In genomic region chr14:31189346-31190219, GRCh38 we compare ENCODE assay signal across 1 cellular context.
TF ChIP-seq lines count a peak whose summit lies in the region.

No MANE protein-coding gene starts in this region.

TF ChIP-seq in HepG2, 621 proteins besides CTCF, POLR2A, EP300 and RAD21 (continued from another document):
- TF ChIP-seq REXO4 (CRISPR knock-in tag; IDR thresholded peaks at IDR 0.05; ENCODE audit: borderline replicate concordance) (no peak), CHCHD3 (CRISPR knock-in tag; IDR thresholded peaks at IDR 0.05) (no peak), ATF3 (CRISPR knock-in tag; IDR thresholded peaks at IDR 0.05) (no peak), TMF1 (CRISPR knock-in tag; IDR thresholded peaks at IDR 0.05; ENCODE audit: low read depth) (0 out of 2 replicates have a peak, but pooled peaks have one; percentile 54), POGK (CRISPR knock-in tag; conservative IDR thresholded peaks at IDR 0.05) (0 out of 2 replicates have a peak, but pooled peaks have one; percentile 27), RBFOX2 (IDR thresholded peaks at IDR 0.05; ENCODE audit: low read depth, low read length) (peak; percentile 28; the same call in 1 of the 2 replicates), TBL1XR1 (IDR thresholded peaks at IDR 0.05; ENCODE audit: borderline replicate concordance, low read length, partially characterized antibody) (no peak), ZNF264 (CRISPR knock-in tag; IDR thresholded peaks at IDR 0.05) (no peak), ZFYVE20 (CRISPR knock-in tag; IDR thresholded peaks at IDR 0.05; ENCODE audit: borderline replicate concordance, low read depth) (no peak), TOE1 (CRISPR knock-in tag; IDR thresholded peaks at IDR 0.05) (no peak), ZNF121 (CRISPR knock-in tag; IDR thresholded peaks at IDR 0.05) (peak; percentile 90), ZNF740 (CRISPR knock-in tag; IDR thresholded peaks at IDR 0.05) (no peak), NR2F1 (CRISPR knock-in tag; IDR thresholded peaks at IDR 0.05) (no peak), PLRG1 (conservative IDR thresholded peaks at IDR 0.05) (no peak), TBX2 (CRISPR knock-in tag; IDR thresholded peaks at IDR 0.05; ENCODE audit: borderline replicate concordance) (no peak), ZNF350 (CRISPR knock-in tag; IDR thresholded peaks at IDR 0.05; ENCODE audit: borderline replicate concordance, low read depth) (no peak), KLF12 (CRISPR knock-in tag; IDR thresholded peaks at IDR 0.05; ENCODE audit: borderline replicate concordance) (peak; percentile 41; the same call in 1 of the 2 replicates), ZSCAN20 (CRISPR knock-in tag; IDR thresholded peaks at IDR 0.05; ENCODE audit: borderline replicate concordance) (0 out of 2 replicates have a peak, but pooled peaks have one; percentile 4), ZNF124 (CRISPR knock-in tag; IDR thresholded peaks at IDR 0.05) (no peak), ZFAT (CRISPR knock-in tag; conservative IDR thresholded peaks at IDR 0.05) (0 out of 2 replicates have a peak, but pooled peaks have one; percentile 34), FLYWCH1 (CRISPR knock-in tag; IDR thresholded peaks at IDR 0.05) (no peak), ZNF281 (CRISPR knock-in tag; IDR thresholded peaks at IDR 0.05; ENCODE audit: borderline replicate concordance) (no peak), AFF4 (CRISPR knock-in tag; IDR thresholded peaks at IDR 0.05) (no peak), PAXIP1 (CRISPR knock-in tag; conservative IDR thresholded peaks at IDR 0.05) (no peak), ZNF12 (CRISPR knock-in tag; IDR thresholded peaks at IDR 0.05) (no peak), ZSCAN9 (CRISPR knock-in tag; IDR thresholded peaks at IDR 0.05; ENCODE audit: borderline replicate concordance) (no peak), ZNF460 (CRISPR knock-in tag; IDR thresholded peaks at IDR 0.05; ENCODE audit: borderline replicate concordance) (no peak), LBX2 (CRISPR knock-in tag; IDR thresholded peaks at IDR 0.05; ENCODE audit: borderline replicate concordance) (no peak), ZSCAN21 (CRISPR knock-in tag; IDR thresholded peaks at IDR 0.05; ENCODE audit: borderline replicate concordance) (no peak), ZNF598 (CRISPR knock-in tag; IDR thresholded peaks at IDR 0.05; ENCODE audit: borderline replicate concordance) (no peak)
